Comparison of ENCODE assay signal across 12 cellular contexts in the genomic region with DNA sequence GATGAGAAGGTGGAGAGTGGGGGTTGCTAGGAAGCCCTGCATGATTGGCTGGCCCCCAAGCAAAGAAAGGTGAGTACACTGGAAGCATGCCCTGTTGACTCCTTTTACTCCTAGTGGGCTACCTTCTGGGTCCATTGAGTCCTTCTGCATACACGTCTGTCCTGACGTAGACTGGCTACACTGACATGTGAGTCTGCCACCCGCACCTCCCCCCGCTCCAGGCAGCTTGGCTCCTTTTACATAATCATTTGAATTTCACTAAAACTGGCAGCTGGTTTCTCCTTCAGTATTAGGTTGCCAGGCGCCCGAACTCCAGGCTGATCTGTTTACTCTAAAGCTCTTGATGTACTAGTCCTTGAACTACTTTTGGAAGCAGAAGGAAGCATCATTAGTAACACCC. TPM values are rescaled to one million over a fixed set of nuclear protein-coding genes. Genes with fewer than 3 reads are reported as not detected.
DNase-seq lines count a peak whose midpoint lies in the region; ATAC-seq and TF ChIP-seq lines count a peak whose summit lies in the region.
"Had no signal": no experiment of that assay in that cellular context is flagged by ENCODE, and none has a peak within 500 bp of the region (broad histone marks: within the 10 kb centered on the region; RNA-seq: fewer than 3 reads in every experiment).

No MANE protein-coding gene starts in this region.

- no peaks in the 10 kb centered on the region for H3K9me3 ChIP-seq in H9 (ENCODE audit: control insufficient read depth, low read depth, low read length)

- no peak for ATAC-seq in naive thymus-derived CD8-positive, alpha-beta T cell
- ATAC-seq: stimulated activated memory B cell treated with anti-CD40 and anti-IgM and Interleukin-4, amounts not matched to agents 10 μg/mL and 1 μg/mL and 100 μg/mL, for 72 hours had no signal

- H2AK5ac ChIP-seq in H9 (ENCODE audit: insufficient read length, low read length) = no peak overlapping the region

- H3K9ac ChIP-seq in H9 (ENCODE audit: extremely low read depth, insufficient read length, low read length) = no peak overlapping the region

- H3K9me3 Mint-ChIP-seq in H9 = no peaks in the 10 kb centered on the region
- H3K9me3 Mint-ChIP-seq in naive thymus-derived CD8-positive, alpha-beta T cell = no peaks in the 10 kb centered on the region
- H3K9me3 Mint-ChIP-seq: CD8-positive, alpha-beta memory T cell; stimulated activated memory B cell treated with anti-CD40 and anti-IgM and Interleukin-4, amounts not matched to agents 10 μg/mL and 1 μg/mL and 100 μg/mL, for 72 hours had no signal

- H3K4me3 Mint-ChIP-seq in H9 = peak overlapping the region in 1 of 2 experiments; percentile 28; a peak in 3 of 5 replicates
- no peak overlapping the region for H3K4me3 Mint-ChIP-seq in naive thymus-derived CD8-positive, alpha-beta T cell
- H3K4me3 Mint-ChIP-seq: CD8-positive, alpha-beta memory T cell; stimulated activated memory B cell treated with anti-CD40 and anti-IgM and Interleukin-4, amounts not matched to agents 10 μg/mL and 1 μg/mL and 100 μg/mL, for 72 hours had no signal

- TF ChIP-seq CTCF in H9 (conservative IDR thresholded peaks at IDR 0.05) = no peak

- no peaks in the 10 kb centered on the region for H3K79me1 ChIP-seq in H9 (ENCODE audit: insufficient read depth, low read depth, low read length, poor library complexity, severe bottlenecking)

- no peak overlapping the region for H3K56ac ChIP-seq in H9 (ENCODE audit: insufficient read length, low read depth, low read length)

- H4K5ac ChIP-seq in H9 (ENCODE audit: insufficient read length, low read depth, low read length) = no peak overlapping the region

- no peak overlapping the region for H3K4ac ChIP-seq in H9 (ENCODE audit: low read depth, low read length)

- POLR2A ChIA-PET in naive thymus-derived CD8-positive, alpha-beta T cell (lab: Charles Lee) = interaction anchor here (0.6 kb wide), 1 partner anchor 371 kb away, joined by 5 read pairs; no protein-coding TSS in a partner anchor

- H3K18ac ChIP-seq in H9 (ENCODE audit: insufficient read length, low read depth, low read length) = peak overlapping the region; percentile 21

- no peaks in the 10 kb centered on the region for H3K23me2 ChIP-seq in H9 (ENCODE audit: insufficient read length, low read depth, low read length, poor library complexity, severe bottlenecking)

- H4K8ac ChIP-seq in H9 (replicated peaks; ENCODE audit: insufficient read length, low read depth, low read length) = no peak overlapping the region

- H4K20me1 ChIP-seq in H9 (ENCODE audit: control insufficient read depth, insufficient read depth, insufficient read length) = peaks cover 3% of the 10 kb centered on the region

- peak overlapping the region; percentile 77 for H3K27ac ChIP-seq in H9 (ENCODE audit: insufficient read length, low read depth, low read length)

- H3K14ac ChIP-seq in H9 (ENCODE audit: insufficient read depth, low read length) = 0 out of 2 replicates have a peak overlapping the region, but pooled peaks have one; percentile 6

- H2BK120ac ChIP-seq in H9 (ENCODE audit: low read depth, low read length, poor library complexity, severe bottlenecking) = no peak overlapping the region

- H2BK12ac ChIP-seq in H9 (ENCODE audit: insufficient read length, low read depth, low read length) = peak overlapping the region; percentile 29

- no peak overlapping the region; the same call in 1 of the 2 replicates for H2BK15ac ChIP-seq in H9 (ENCODE audit: low read depth, low read length)

- peak overlapping the region; percentile 11 to 96 (median 92); a peak in 6 of 7 replicates for H3K27ac Mint-ChIP-seq in H9
- H3K27ac Mint-ChIP-seq in naive thymus-derived CD8-positive, alpha-beta T cell = peak overlapping the region in 2 of 10 donors; percentile 20 to 29
- H3K27ac Mint-ChIP-seq: stimulated activated memory B cell treated with anti-CD40 and anti-IgM and Interleukin-4, amounts not matched to agents 10 μg/mL and 1 μg/mL and 100 μg/mL, for 72 hours had no signal

- peak overlapping the region; percentile 47 for H3K4me2 ChIP-seq in H9 (ENCODE audit: insufficient read depth, insufficient read length, low read length)

- peaks cover 7% of the 10 kb centered on the region; the same call in 1 of the 2 replicates for H3K4me1 ChIP-seq in H9 (ENCODE audit: insufficient read depth, low read length)

- H3K23ac ChIP-seq in H9 (ENCODE audit: insufficient read length, low read depth, low read length) = no peak overlapping the region

- H3K27me3 Mint-ChIP-seq in H9 (ENCODE audit: low read depth) = no peaks in the 10 kb centered on the region
- H3K27me3 Mint-ChIP-seq in naive thymus-derived CD8-positive, alpha-beta T cell = no peaks in the 10 kb centered on the region
- H3K27me3 Mint-ChIP-seq: CD8-positive, alpha-beta memory T cell; stimulated activated memory B cell treated with anti-CD40 and anti-IgM and Interleukin-4, amounts not matched to agents 10 μg/mL and 1 μg/mL and 100 μg/mL, for 72 hours had no signal

- H3T11ph ChIP-seq in H9 (ENCODE audit: low read length) = no peak overlapping the region

- H4K91ac ChIP-seq in H9 (ENCODE audit: insufficient read length, low read depth, low read length) = no peak overlapping the region

- H2BK20ac ChIP-seq in H9 (ENCODE audit: low read depth, low read length, poor library complexity, severe bottlenecking) = no peak overlapping the region

- H3K79me2 ChIP-seq in H9 (ENCODE audit: insufficient read depth, low read length) = no peaks in the 10 kb centered on the region

- no peak overlapping the region for H2AFZ ChIP-seq in H9 (ENCODE audit: low read length)

- DNase-seq in H9 (peak; percentile 62), anterior cingulate cortex (lab: John Stamatoyannopoulos, UW) (peak in 55 of 58 donors; percentile 4 to 89 (median 60)), midbrain (lab: John Stamatoyannopoulos, UW) (peak; percentile 75), NCI-H1694 (lab: John Stamatoyannopoulos, UW) (no peak), SK-N-DZ (ENCODE audit: low spot score) (no peak)
- DNase-seq in naive thymus-derived CD8-positive, alpha-beta T cell = no peak
- DNase-seq: activated naive CD4-positive, alpha-beta T cell treated with Interleukin-2 at 50 U/mL for 16 hours; CD8-positive, alpha-beta memory T cell; cortex of kidney; NCI-H1417 had no signal

- H2BK5ac ChIP-seq in H9 (ENCODE audit: insufficient read length, low read length) = peak overlapping the region; percentile 48

- H3K4me1 Mint-ChIP-seq in H9 = peaks cover 25 to 30% of the 10 kb centered on the region in 2 experiments
- peaks cover 5 to 17% (median 14%) of the 10 kb centered on the region in 4 donors for H3K4me1 Mint-ChIP-seq in naive thymus-derived CD8-positive, alpha-beta T cell
- H3K4me1 Mint-ChIP-seq: stimulated activated memory B cell treated with anti-CD40 and anti-IgM and Interleukin-4, amounts not matched to agents 10 μg/mL and 1 μg/mL and 100 μg/mL, for 72 hours had no signal

- H3K36me3 Mint-ChIP-seq in H9 (ENCODE audit: insufficient read depth in 1 of 3, low read depth in 3 of 3) = peaks cover 51 to 92% (median 72%) of the 10 kb centered on the region in 3 experiments
- H3K36me3 Mint-ChIP-seq in naive thymus-derived CD8-positive, alpha-beta T cell = peaks cover 0 to 68% (median 10%) of the 10 kb centered on the region in 3 donors

- WGBS in H9 (ENCODE audit: extremely low coverage, insufficient read length, low lambda C conversion rate) = no CpG with 5 or more reads among the region's 6 CpGs

- no peaks in the 10 kb centered on the region for H3K27me3 ChIP-seq in H9 (ENCODE audit: insufficient read depth, low read length)

RNA-seq across cellular contexts. Expression of gene MRPS21, which starts 8.7 kb away (rescaled TPM):
- 113 and 114 TPM in 2 replicates for total RNA-seq in H9 (2021)
- polyA plus RNA-seq in SK-N-DZ (2014; cell fraction: cytosol; rRNA removed) = 200 and 203 TPM in 2 replicates
- 214 and 248 TPM in 2 replicates for polyA plus RNA-seq in SK-N-DZ (2014; cell fraction: nucleus; rRNA removed)
- total RNA-seq in naive thymus-derived CD8-positive, alpha-beta T cell = 10 to 100 TPM; 70.7 to 76.0 TPM
- polyA plus RNA-seq in naive thymus-derived CD8-positive, alpha-beta T cell = 10 to 100 TPM; 78.8 to 85.9 (median 82.1) TPM

RNA-seq across cellular contexts. Expression of gene PRPF3, which starts 19.0 kb away (rescaled TPM):
- total RNA-seq in H9 (2021) = 82.3 and 86.1 TPM in 2 replicates
- 102 and 106 TPM in 2 replicates for polyA plus RNA-seq in SK-N-DZ (2014; cell fraction: cytosol; rRNA removed)
- polyA plus RNA-seq in SK-N-DZ (2014; cell fraction: nucleus; rRNA removed) = 226 and 262 TPM in 2 replicates
- total RNA-seq in naive thymus-derived CD8-positive, alpha-beta T cell = 100 to 1,000 TPM; 181 to 207 TPM
- 10 to 100 TPM in 2 of 3 donors, 1 to 10 TPM in 1; 9.8 to 23.8 (median 15.1) TPM for polyA plus RNA-seq in naive thymus-derived CD8-positive, alpha-beta T cell

RNA-seq across cellular contexts. Expression of gene CIART, which starts 20.0 kb away (rescaled TPM):
- total RNA-seq in H9 (2021) = 15.6 TPM in 2 replicates
- polyA plus RNA-seq in SK-N-DZ (2014; cell fraction: cytosol; rRNA removed) = 13.1 and 13.9 TPM in 2 replicates
- polyA plus RNA-seq in SK-N-DZ (2014; cell fraction: nucleus; rRNA removed) = 10.6 and 16.1 TPM in 2 replicates
- total RNA-seq in naive thymus-derived CD8-positive, alpha-beta T cell = 1 to 10 TPM; 1.0 to 1.6 TPM
- 1 to 10 TPM in 1 of 3 donors, under 1 TPM in 2; 0.74 to 1.8 (median 0.74) TPM for polyA plus RNA-seq in naive thymus-derived CD8-positive, alpha-beta T cell
- total RNA-seq: HT-29 had no signal

RNA-seq across cellular contexts. Expression of gene C1orf54, which starts 29.7 kb away (rescaled TPM):
- total RNA-seq in H9 (2021) = 20.8 and 21.3 TPM in 2 replicates
- polyA plus RNA-seq in SK-N-DZ (2014; cell fraction: cytosol; rRNA removed) = 3.7 and 11.2 TPM in 2 replicates
- 1.7 and 5.0 TPM in 2 replicates for polyA plus RNA-seq in SK-N-DZ (2014; cell fraction: nucleus; rRNA removed)
- 1 to 10 TPM; 4.8 to 5.0 TPM for total RNA-seq in naive thymus-derived CD8-positive, alpha-beta T cell
- polyA plus RNA-seq in naive thymus-derived CD8-positive, alpha-beta T cell = 1 to 10 TPM; 1.8 to 4.7 (median 3.9) TPM

RNA-seq across cellular contexts. Expression of gene APH1A, which starts 33.5 kb away (rescaled TPM):
- total RNA-seq in H9 (2021) = 113 and 115 TPM in 2 replicates
- 241 and 259 TPM in 2 replicates for polyA plus RNA-seq in SK-N-DZ (2014; cell fraction: cytosol; rRNA removed)
- 157 and 245 TPM in 2 replicates for polyA plus RNA-seq in SK-N-DZ (2014; cell fraction: nucleus; rRNA removed)
- 100 to 1,000 TPM; 142 to 143 TPM for total RNA-seq in naive thymus-derived CD8-positive, alpha-beta T cell
- polyA plus RNA-seq in naive thymus-derived CD8-positive, alpha-beta T cell = 10 to 100 TPM; 58.2 to 84.8 (median 67.1) TPM

Comparison
In these comparisons a context has a peak if more than half of its experiments do, and no peak if none do; other contexts are left out.
1. DNase-seq: peak in H9 (single experiment), anterior cingulate cortex (55 of 58) and midbrain (single experiment); none in NCI-H1694 (single experiment), SK-N-DZ (single experiment) and naive thymus-derived CD8-positive, alpha-beta T cell (0 of 10).